23 cellular contexts compared by ENCODE assay signal in the genomic region with DNA sequence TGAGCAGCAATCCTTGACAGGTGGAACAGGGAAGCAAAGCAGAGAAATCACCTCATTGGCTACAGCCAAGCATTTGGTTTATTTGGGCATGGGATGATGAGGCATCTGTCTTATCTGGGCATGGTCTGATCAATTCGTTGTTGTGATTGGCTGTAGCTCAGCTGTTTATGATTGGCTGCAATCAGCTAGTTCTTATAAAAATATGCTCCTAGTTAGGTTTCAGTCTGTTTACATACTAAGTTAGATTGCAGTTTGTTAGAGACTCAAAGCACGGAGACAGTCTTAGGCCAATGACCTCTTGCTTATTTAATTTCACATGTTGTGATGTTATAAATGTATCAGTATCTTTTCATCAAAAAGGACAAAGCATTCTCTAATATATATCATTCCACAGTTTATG.
"Had no signal": no experiment of that assay in that cellular context is flagged by ENCODE, and none has a peak within 500 bp of the region (broad histone marks: within the 10 kb centered on the region; RNA-seq: fewer than 3 reads in every experiment).

No MANE protein-coding gene starts in this region.

- H3K9me3 Mint-ChIP-seq: endodermal cell had no signal

- H3K4me3 ChIP-seq: coronary artery, heart left ventricle, psoas muscle, right lobe of liver, spleen, stomach, thoracic aorta had no signal

- H3K36me3 Mint-ChIP-seq: mesothelial cell of epicardium; natural killer cell treated with Interleukin-12 subunit alpha and Interleukin-12 subunit beta and Interleukin-15 and Interleukin-18, amount 100 ng/mL, for 72 hours had no signal

- H3K27ac Mint-ChIP-seq: endodermal cell; mesothelial cell of epicardium; natural killer cell treated with Interleukin-12 subunit alpha and Interleukin-12 subunit beta and Interleukin-15 and Interleukin-18, amount 100 ng/mL, for 72 hours had no signal

- H3K4me3 Mint-ChIP-seq: endodermal cell; mesothelial cell of epicardium; natural killer cell treated with Interleukin-12 subunit alpha and Interleukin-12 subunit beta and Interleukin-15 and Interleukin-18, amount 100 ng/mL, for 72 hours had no signal

- ATAC-seq: heart left ventricle; left lobe of liver; natural killer cell treated with Interleukin-12 subunit alpha and Interleukin-12 subunit beta and Interleukin-15 and Interleukin-18, amount 100 ng/mL, for 72 hours; psoas muscle; right lobe of liver had no signal

- H3K9me3 ChIP-seq: heart left ventricle, psoas muscle, right lobe of liver, stomach, thoracic aorta had no signal

- H3K4me1 ChIP-seq: heart left ventricle, psoas muscle, right lobe of liver, spleen, stomach had no signal

- H3K27me3 ChIP-seq: heart left ventricle, right lobe of liver, spleen, stomach had no signal

- H3K27me3 Mint-ChIP-seq: natural killer cell treated with Interleukin-12 subunit alpha and Interleukin-12 subunit beta and Interleukin-15 and Interleukin-18, amount 100 ng/mL, for 72 hours had no signal

- H3K36me3 ChIP-seq: heart left ventricle, right lobe of liver, spleen, stomach, thoracic aorta had no signal

- DNase-seq: effector CD4-positive, alpha-beta T cell; endodermal cell; erythroblast; heart left ventricle; hypothalamus; mammary epithelial cell; occipital lobe; psoas muscle; retina; right lobe of liver; spleen; stimulated activated CD4-positive, alpha-beta T cell treated with anti-CD3 and anti-CD28 coated beads, Interleukin-15, amount 100 ng/mL, for 24 hours; stimulated activated CD4-positive, alpha-beta T cell treated with anti-CD3 and anti-CD28 coated beads, Interleukin-1b, Interleukin-23, amount 100 ng/mL, for 48 hours; stimulated activated CD4-positive, alpha-beta T cell treated with anti-CD3 and anti-CD28 coated beads, Interleukin-4, amount 100 ng/mL, for 24 hours; stimulated activated naive CD4-positive, alpha-beta T cell; stomach; substantia nigra; trophoblast cell had no signal

- H3K27ac ChIP-seq: coronary artery, heart left ventricle, psoas muscle, right lobe of liver, spleen, stomach, thoracic aorta had no signal
